ENCODE assay signal across 1 cellular context in the genomic region with DNA sequence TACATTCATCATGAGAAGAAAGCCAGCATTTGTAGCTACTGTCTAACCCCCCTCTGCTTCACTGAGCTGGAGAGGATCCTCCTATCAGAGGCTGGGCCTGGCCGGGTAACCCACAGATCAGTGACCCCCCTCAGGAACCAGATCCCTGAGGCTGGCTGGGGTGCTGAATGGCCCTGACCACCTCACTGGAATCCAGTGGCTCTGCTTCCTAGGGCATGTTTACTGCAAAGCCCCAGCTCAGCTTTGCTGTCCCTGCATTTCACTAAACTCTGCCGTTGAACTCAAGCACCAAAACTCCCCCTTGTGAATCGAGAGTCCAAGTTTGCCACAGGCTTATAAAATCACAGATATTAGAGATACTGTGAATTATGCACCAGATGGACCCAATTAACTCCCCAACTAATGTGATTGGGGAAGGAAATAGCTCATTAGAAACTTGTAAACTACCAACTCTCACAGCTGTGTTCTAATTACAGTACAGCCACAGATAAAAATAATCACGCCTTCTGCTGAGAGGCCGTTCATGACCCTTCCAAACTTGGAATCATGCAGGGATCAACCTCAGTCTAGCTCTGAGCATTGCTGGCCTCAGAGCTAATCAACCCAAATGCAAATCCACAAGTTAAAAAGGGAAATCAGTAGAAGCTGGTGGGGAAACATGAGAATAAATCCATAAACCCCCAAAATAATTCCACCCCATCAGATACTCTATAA.
TF ChIP-seq lines count a peak whose summit lies in the region.

No MANE protein-coding gene starts in this region.

TF ChIP-seq in SK-N-SH, 30 proteins besides CTCF, POLR2A, EP300 and RAD21 (continued from another document):
- TF ChIP-seq, protein P1, sequence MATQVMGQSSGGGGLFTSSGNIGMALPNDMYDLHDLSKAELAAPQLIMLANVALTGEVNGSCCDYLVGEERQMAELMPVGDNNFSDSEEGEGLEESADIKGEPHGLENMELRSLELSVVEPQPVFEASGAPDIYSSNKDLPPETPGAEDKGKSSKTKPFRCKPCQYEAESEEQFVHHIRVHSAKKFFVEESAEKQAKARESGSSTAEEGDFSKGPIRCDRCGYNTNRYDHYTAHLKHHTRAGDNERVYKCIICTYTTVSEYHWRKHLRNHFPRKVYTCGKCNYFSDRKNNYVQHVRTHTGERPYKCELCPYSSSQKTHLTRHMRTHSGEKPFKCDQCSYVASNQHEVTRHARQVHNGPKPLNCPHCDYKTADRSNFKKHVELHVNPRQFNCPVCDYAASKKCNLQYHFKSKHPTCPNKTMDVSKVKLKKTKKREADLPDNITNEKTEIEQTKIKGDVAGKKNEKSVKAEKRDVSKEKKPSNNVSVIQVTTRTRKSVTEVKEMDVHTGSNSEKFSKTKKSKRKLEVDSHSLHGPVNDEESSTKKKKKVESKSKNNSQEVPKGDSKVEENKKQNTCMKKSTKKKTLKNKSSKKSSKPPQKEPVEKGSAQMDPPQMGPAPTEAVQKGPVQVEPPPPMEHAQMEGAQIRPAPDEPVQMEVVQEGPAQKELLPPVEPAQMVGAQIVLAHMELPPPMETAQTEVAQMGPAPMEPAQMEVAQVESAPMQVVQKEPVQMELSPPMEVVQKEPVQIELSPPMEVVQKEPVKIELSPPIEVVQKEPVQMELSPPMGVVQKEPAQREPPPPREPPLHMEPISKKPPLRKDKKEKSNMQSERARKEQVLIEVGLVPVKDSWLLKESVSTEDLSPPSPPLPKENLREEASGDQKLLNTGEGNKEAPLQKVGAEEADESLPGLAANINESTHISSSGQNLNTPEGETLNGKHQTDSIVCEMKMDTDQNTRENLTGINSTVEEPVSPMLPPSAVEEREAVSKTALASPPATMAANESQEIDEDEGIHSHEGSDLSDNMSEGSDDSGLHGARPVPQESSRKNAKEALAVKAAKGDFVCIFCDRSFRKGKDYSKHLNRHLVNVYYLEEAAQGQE (IDR thresholded peaks at IDR 0.05; ENCODE audit: low read depth, low read length), result no peak
